In genomic region chr2:86489542-86489941, GRCh38 we compare ENCODE assay signal across 13 cellular contexts.
"Had no signal": no experiment of that assay in that cellular context is flagged by ENCODE, and none has a peak within 500 bp of the region (broad histone marks: within the 10 kb centered on the region; RNA-seq: fewer than 3 reads in every experiment).

No MANE protein-coding gene starts in this region.

- DNase-seq: activated CD4-positive, alpha-beta T cell treated with anti-CD3 and anti-CD28 coated beads, Interleukin-2, amount 50 U/mL, for 48 hours; activated CD4-positive, CD25-positive, alpha-beta regulatory T cell; activated CD8-positive, alpha-beta memory T cell treated with anti-CD3 and anti-CD28 coated beads, Interleukin-2, amount 50 U/mL, for 48 hours; anterior cingulate cortex; hippocampal formation; mucosa of descending colon; SHP77 treated with DMSO at 0.1 percent for 48 hours; stimulated activated CD4-positive, alpha-beta T cell treated with anti-CD3 and anti-CD28 coated beads, Interleukin-15, amount 100 ng/mL, for 24 hours; stimulated activated CD4-positive, alpha-beta T cell treated with anti-CD3 and anti-CD28 coated beads, Interleukin-4, amount 100 ng/mL, for 24 hours; stomach; T-helper 2 cell had no signal

- H3K27me3 ChIP-seq: stomach had no signal

- H3K4me3 ChIP-seq: mucosa of descending colon, stomach had no signal

- H3K9me3 ChIP-seq: mucosa of descending colon, stomach had no signal

- ATAC-seq: mucosa of descending colon had no signal

- H3K9me3 Mint-ChIP-seq: activated naive CD4-positive, alpha-beta T cell treated with anti-CD3 and anti-CD28 coated beads, Interleukin-2, amount 50 U/mL, for 24 hours; neural crest cell had no signal

- H3K4me1 Mint-ChIP-seq: neural crest cell had no signal

- H3K4me3 Mint-ChIP-seq: activated naive CD4-positive, alpha-beta T cell treated with anti-CD3 and anti-CD28 coated beads, Interleukin-2, amount 50 U/mL, for 24 hours; neural crest cell had no signal

- H3K27me3 Mint-ChIP-seq: activated naive CD4-positive, alpha-beta T cell treated with anti-CD3 and anti-CD28 coated beads, Interleukin-2, amount 50 U/mL, for 24 hours had no signal

- H3K4me1 ChIP-seq: stomach had no signal

- H3K27ac Mint-ChIP-seq: activated naive CD4-positive, alpha-beta T cell treated with anti-CD3 and anti-CD28 coated beads, Interleukin-2, amount 50 U/mL, for 24 hours had no signal
